Comparison of ENCODE assay signal across 1 cellular context in the genomic region with DNA sequence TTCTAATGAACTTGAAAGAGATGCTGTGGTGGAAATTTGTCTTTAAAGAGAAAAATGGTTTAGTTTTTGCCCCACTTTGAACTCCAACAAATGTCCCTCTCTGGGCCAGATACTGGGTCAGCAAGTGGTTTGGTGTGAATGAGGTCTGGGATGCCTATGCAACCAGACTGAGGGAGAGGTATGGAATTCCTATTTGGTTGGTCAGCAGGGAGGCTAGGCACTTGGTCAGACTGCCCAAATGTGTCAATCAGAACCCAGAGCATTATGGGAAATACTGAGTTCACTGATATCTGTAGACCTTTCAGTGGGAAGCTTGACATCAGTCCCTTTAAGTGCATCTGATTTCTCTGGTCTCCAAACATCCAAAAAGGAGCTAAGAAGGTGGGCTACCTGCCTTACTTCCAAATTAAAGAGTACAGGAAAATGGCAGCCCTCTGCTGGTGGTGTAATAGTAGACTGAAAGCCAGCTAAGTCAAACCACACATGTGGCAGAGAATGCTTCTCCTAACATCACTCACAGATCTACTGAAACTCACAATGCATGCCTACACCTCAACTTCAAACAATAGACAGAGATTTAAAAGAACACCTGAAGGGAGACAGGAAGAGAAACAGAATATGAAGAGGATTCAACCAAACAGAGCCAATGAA.
TF ChIP-seq lines count a peak whose summit lies in the region.

No MANE protein-coding gene starts in this region.

TF ChIP-seq in H1, 55 proteins besides CTCF, POLR2A, EP300 and RAD21 (continued from another document):
- TF ChIP-seq, protein P1, sequence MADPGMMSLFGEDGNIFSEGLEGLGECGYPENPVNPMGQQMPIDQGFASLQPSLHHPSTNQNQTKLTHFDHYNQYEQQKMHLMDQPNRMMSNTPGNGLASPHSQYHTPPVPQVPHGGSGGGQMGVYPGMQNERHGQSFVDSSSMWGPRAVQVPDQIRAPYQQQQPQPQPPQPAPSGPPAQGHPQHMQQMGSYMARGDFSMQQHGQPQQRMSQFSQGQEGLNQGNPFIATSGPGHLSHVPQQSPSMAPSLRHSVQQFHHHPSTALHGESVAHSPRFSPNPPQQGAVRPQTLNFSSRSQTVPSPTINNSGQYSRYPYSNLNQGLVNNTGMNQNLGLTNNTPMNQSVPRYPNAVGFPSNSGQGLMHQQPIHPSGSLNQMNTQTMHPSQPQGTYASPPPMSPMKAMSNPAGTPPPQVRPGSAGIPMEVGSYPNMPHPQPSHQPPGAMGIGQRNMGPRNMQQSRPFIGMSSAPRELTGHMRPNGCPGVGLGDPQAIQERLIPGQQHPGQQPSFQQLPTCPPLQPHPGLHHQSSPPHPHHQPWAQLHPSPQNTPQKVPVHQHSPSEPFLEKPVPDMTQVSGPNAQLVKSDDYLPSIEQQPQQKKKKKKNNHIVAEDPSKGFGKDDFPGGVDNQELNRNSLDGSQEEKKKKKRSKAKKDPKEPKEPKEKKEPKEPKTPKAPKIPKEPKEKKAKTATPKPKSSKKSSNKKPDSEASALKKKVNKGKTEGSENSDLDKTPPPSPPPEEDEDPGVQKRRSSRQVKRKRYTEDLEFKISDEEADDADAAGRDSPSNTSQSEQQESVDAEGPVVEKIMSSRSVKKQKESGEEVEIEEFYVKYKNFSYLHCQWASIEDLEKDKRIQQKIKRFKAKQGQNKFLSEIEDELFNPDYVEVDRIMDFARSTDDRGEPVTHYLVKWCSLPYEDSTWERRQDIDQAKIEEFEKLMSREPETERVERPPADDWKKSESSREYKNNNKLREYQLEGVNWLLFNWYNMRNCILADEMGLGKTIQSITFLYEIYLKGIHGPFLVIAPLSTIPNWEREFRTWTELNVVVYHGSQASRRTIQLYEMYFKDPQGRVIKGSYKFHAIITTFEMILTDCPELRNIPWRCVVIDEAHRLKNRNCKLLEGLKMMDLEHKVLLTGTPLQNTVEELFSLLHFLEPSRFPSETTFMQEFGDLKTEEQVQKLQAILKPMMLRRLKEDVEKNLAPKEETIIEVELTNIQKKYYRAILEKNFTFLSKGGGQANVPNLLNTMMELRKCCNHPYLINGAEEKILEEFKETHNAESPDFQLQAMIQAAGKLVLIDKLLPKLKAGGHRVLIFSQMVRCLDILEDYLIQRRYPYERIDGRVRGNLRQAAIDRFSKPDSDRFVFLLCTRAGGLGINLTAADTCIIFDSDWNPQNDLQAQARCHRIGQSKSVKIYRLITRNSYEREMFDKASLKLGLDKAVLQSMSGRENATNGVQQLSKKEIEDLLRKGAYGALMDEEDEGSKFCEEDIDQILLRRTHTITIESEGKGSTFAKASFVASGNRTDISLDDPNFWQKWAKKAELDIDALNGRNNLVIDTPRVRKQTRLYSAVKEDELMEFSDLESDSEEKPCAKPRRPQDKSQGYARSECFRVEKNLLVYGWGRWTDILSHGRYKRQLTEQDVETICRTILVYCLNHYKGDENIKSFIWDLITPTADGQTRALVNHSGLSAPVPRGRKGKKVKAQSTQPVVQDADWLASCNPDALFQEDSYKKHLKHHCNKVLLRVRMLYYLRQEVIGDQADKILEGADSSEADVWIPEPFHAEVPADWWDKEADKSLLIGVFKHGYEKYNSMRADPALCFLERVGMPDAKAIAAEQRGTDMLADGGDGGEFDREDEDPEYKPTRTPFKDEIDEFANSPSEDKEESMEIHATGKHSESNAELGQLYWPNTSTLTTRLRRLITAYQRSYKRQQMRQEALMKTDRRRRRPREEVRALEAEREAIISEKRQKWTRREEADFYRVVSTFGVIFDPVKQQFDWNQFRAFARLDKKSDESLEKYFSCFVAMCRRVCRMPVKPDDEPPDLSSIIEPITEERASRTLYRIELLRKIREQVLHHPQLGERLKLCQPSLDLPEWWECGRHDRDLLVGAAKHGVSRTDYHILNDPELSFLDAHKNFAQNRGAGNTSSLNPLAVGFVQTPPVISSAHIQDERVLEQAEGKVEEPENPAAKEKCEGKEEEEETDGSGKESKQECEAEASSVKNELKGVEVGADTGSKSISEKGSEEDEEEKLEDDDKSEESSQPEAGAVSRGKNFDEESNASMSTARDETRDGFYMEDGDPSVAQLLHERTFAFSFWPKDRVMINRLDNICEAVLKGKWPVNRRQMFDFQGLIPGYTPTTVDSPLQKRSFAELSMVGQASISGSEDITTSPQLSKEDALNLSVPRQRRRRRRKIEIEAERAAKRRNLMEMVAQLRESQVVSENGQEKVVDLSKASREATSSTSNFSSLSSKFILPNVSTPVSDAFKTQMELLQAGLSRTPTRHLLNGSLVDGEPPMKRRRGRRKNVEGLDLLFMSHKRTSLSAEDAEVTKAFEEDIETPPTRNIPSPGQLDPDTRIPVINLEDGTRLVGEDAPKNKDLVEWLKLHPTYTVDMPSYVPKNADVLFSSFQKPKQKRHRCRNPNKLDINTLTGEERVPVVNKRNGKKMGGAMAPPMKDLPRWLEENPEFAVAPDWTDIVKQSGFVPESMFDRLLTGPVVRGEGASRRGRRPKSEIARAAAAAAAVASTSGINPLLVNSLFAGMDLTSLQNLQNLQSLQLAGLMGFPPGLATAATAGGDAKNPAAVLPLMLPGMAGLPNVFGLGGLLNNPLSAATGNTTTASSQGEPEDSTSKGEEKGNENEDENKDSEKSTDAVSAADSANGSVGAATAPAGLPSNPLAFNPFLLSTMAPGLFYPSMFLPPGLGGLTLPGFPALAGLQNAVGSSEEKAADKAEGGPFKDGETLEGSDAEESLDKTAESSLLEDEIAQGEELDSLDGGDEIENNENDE (IDR thresholded peaks at IDR 0.05; ENCODE audit: insufficient replicate concordance, low read length) = no peak
- TF ChIP-seq JUND (IDR thresholded peaks at IDR 0.05; ENCODE audit: low read length) (no peak), ASH2L (IDR thresholded peaks at IDR 0.05; ENCODE audit: low read length) (no peak), CTBP2 (IDR thresholded peaks at IDR 0.05; ENCODE audit: borderline replicate concordance, insufficient read depth, insufficient read length, low read length) (no peak), NRF1 (IDR thresholded peaks at IDR 0.05; ENCODE audit: low read depth, low read length) (no peak), SUZ12 (IDR thresholded peaks at IDR 0.05; ENCODE audit: low read length) (no peak), BCL11A (IDR thresholded peaks at IDR 0.05; ENCODE audit: low read depth in 2 of 2, low read length in 2 of 2) (no peak), SP4 (IDR thresholded peaks at IDR 0.05; ENCODE audit: low read length) (no peak), RXRA (IDR thresholded peaks at IDR 0.05; ENCODE audit: insufficient read depth, low read depth, low read length) (no peak), MAFK (IDR thresholded peaks at IDR 0.05; ENCODE audit: low read depth, low read length) (no peak), SP2 (IDR thresholded peaks at IDR 0.05; ENCODE audit: low read length) (no peak), CBX8 (IDR thresholded peaks at IDR 0.05; ENCODE audit: borderline replicate concordance, low read depth, low read length) (no peak)
- TF ChIP-seq, protein P2, sequence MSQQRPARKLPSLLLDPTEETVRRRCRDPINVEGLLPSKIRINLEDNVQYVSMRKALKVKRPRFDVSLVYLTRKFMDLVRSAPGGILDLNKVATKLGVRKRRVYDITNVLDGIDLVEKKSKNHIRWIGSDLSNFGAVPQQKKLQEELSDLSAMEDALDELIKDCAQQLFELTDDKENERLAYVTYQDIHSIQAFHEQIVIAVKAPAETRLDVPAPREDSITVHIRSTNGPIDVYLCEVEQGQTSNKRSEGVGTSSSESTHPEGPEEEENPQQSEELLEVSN (IDR thresholded peaks at IDR 0.05) = no peak
